ENCODE assay signal across 20 cellular contexts in the genomic region with DNA sequence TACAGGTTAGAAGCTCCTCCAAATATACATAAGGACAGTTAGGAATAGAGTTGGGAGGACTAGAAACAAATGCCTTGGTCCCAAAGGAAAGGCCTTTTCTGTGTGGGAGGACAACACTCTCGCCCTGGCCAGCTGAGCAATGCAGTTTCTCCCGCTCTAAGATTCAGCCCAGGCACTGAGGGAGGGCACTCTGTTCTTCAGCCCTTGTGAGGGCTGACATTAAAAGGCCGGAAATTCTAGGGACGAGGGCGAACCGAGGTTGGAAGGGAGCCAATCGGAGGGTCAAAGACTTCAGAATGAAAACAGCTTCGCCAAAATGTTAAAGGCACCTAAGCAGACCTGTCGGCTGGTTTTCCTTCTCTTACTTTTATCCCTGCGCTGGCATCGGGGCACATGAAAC. TPM values are rescaled to one million over a fixed set of nuclear protein-coding genes. Genes with fewer than 3 reads are reported as not detected.
DNase-seq lines count a peak whose midpoint lies in the region; ATAC-seq and TF ChIP-seq lines count a peak whose summit lies in the region.
"Had no signal": no experiment of that assay in that cellular context is flagged by ENCODE, and none has a peak within 500 bp of the region (broad histone marks: within the 10 kb centered on the region; RNA-seq: fewer than 3 reads in every experiment).

No MANE protein-coding gene starts in this region.

- H3K9ac ChIP-seq in NT2/D1 (ENCODE audit: insufficient read length, low read depth) = peak overlapping the region; percentile 39

- H3K4me3 ChIP-seq in NT2/D1 (ENCODE audit: insufficient read length, low read depth) (peak overlapping the region; percentile 46), iPS-11a (ENCODE audit: low read depth, low read length) (peak overlapping the region; percentile 45), osteoblast (ENCODE audit: insufficient read depth, low read length) (no peak overlapping the region)
- H3K4me3 ChIP-seq: body of pancreas had no signal

- no peaks in the 10 kb centered on the region for H4K20me1 ChIP-seq in osteoblast (ENCODE audit: insufficient read depth, low read length)

- TF ChIP-seq CTCF in osteoblast (IDR thresholded peaks at IDR 0.05; ENCODE audit: extremely low read depth, low read depth, low read length) = no peak

- no peak overlapping the region for H3K4me2 ChIP-seq in osteoblast (ENCODE audit: insufficient read depth, low read length)

- H3K27me3 ChIP-seq in NT2/D1 (ENCODE audit: insufficient read depth, insufficient read length) (peaks cover 54% of the 10 kb centered on the region), osteoblast (ENCODE audit: insufficient read depth, low read length) (peaks cover 45% of the 10 kb centered on the region)

- DNase-seq in ELF-1 (ENCODE audit: low read depth, low spot score) = peak; percentile 38
- no peak for DNase-seq in NT2/D1 (ENCODE audit: low read depth, low spot score)
- DNase-seq in osteoblast (ENCODE audit: insufficient read length, low spot score, missing footprints) = peak; percentile 83
- no peak for DNase-seq in retina
- no peak for DNase-seq in 8988T
- DNase-seq: activated CD4-positive, alpha-beta T cell treated with anti-CD3 and anti-CD28 coated beads, Interleukin-2, amount 10 ng/mL, durations not matched to agents 7 days and 5 days; body of pancreas; Calu3; heart right ventricle; Karpas-422; left ventricle myocardium superior; NCI-H1436; OCI-M1; T-helper 9 cell had no signal

- no peak overlapping the region for H2AFZ ChIP-seq in osteoblast (ENCODE audit: low read length)

- H3K36me3 ChIP-seq in NT2/D1 (ENCODE audit: insufficient read depth, insufficient read length, low read length) (no peaks in the 10 kb centered on the region), osteoblast (ENCODE audit: insufficient read depth, low read length) (no peaks in the 10 kb centered on the region)
- H3K36me3 ChIP-seq: heart right ventricle had no signal

- H3K79me2 ChIP-seq in osteoblast (ENCODE audit: insufficient read depth, low read length) = no peaks in the 10 kb centered on the region

- H3K9me3 ChIP-seq in NT2/D1 (ENCODE audit: insufficient read depth, low read length) = no peaks in the 10 kb centered on the region
- no peaks in the 10 kb centered on the region for H3K9me3 ChIP-seq in osteoblast (ENCODE audit: low read depth, low read length)
- H3K9me3 ChIP-seq: body of pancreas, heart right ventricle had no signal

- H3K27ac ChIP-seq in osteoblast (ENCODE audit: low read depth, low read length) = no peak overlapping the region
- H3K27ac ChIP-seq: body of pancreas, heart right ventricle had no signal

- ATAC-seq in GM18870 (IDR thresholded peaks at IDR 0.05; ENCODE audit: unreplicated experiment) (no peak), HG03460 (IDR thresholded peaks at IDR 0.05; ENCODE audit: unreplicated experiment) (no peak)
- ATAC-seq: body of pancreas, heart right ventricle, left ventricle myocardium superior had no signal

- H3K4me1 ChIP-seq in NT2/D1 (ENCODE audit: insufficient read depth, insufficient read length) (peaks cover 2% of the 10 kb centered on the region), osteoblast (ENCODE audit: insufficient read depth, low read length) (no peaks in the 10 kb centered on the region)

RNA-seq across cellular contexts. Expression of gene PTCHD1, which starts 2.9 kb away (rescaled TPM):
- not detected in 2 replicates for total RNA-seq in osteoblast
- total RNA-seq: activated CD4-positive, alpha-beta T cell treated with anti-CD3 and anti-CD28 coated beads, Interleukin-2, amount 10 ng/mL, durations not matched to agents 7 days and 5 days; activated naive CD4-positive, alpha-beta T cell treated with anti-CD3 and anti-CD28 coated beads for 36 hours; B cell; Calu3; renal cortical epithelial cell had no signal

Comparison
In these comparisons a context has a peak if more than half of its experiments do, and no peak if none do; other contexts are left out.
1. DNase-seq: peak in ELF-1 (single experiment) and osteoblast (single experiment); none in NT2/D1 (single experiment), retina (single experiment) and 8988T (single experiment).